In genomic region chr15:81189583-81190283, GRCh38 we compare ENCODE assay signal across 12 cellular contexts. TPM values are rescaled to one million over a fixed set of nuclear protein-coding genes. Genes with fewer than 3 reads are reported as not detected.
A peak's percentile ranks its signal among the peaks of the same experiment; 100 is the strongest.
DNase-seq lines count a peak whose midpoint lies in the region; ATAC-seq and TF ChIP-seq lines count a peak whose summit lies in the region.
"Had no signal": no experiment of that assay in that cellular context is flagged by ENCODE, and none has a peak within 500 bp of the region (broad histone marks: within the 10 kb centered on the region; RNA-seq: fewer than 3 reads in every experiment).

No MANE protein-coding gene starts in this region.

- H3K36me3 ChIP-seq in heart right ventricle, result peaks cover 0 to 7% (median 0%) of the 10 kb centered on the region in 9 donors
- H3K36me3 ChIP-seq in effector memory CD4-positive, alpha-beta T cell (ENCODE audit: control insufficient read depth, insufficient read depth, low read length), result no peaks in the 10 kb centered on the region

- H3K4me3 ChIP-seq in heart right ventricle, result no peak overlapping the region
- no peak overlapping the region for H3K4me3 ChIP-seq in skin epidermis
- H3K4me3 ChIP-seq in effector memory CD4-positive, alpha-beta T cell (ENCODE audit: insufficient read depth, low read depth, low read length, poor library complexity, severe bottlenecking), result no peak overlapping the region

- peak; percentile 44 for DNase-seq in CD1c-positive myeloid dendritic cell (ENCODE audit: extremely low spot score)
- peak; percentile 77 for DNase-seq in amniotic stem cell (lab: John Stamatoyannopoulos, UW)
- DNase-seq in heart right ventricle, result peak; percentile 45 to 61
- DNase-seq in effector memory CD4-positive, alpha-beta T cell, result no peak
- DNase-seq in activated effector memory CD4-positive, alpha-beta T cell treated with anti-CD3 and anti-CD28 coated beads, Interleukin-2, amount 50 U/mL, for 16 hours, result no peak
- no peak for DNase-seq in activated CD4-positive, alpha-beta T cell treated with anti-CD3 and anti-CD28 coated beads, Interleukin-2, amount 50 U/mL, for 1 hour
- DNase-seq: activated naive CD4-positive, alpha-beta T cell; CD4-positive, alpha-beta memory T cell had no signal

- H3K27ac ChIP-seq in heart right ventricle (peak overlapping the region; percentile 5 to 84 (median 64)), skin epidermis (peak overlapping the region in 17 of 21 experiments; percentile 6 to 78 (median 59))
- no peak overlapping the region for H3K27ac ChIP-seq in effector memory CD4-positive, alpha-beta T cell (ENCODE audit: insufficient read depth, low read length, poor library complexity, severe bottlenecking)

- peak; percentile 63 to 93 (median 85) for ATAC-seq in heart right ventricle
- no peak for ATAC-seq in GM21529 (IDR thresholded peaks at IDR 0.05; ENCODE audit: unreplicated experiment)
- ATAC-seq: WTC11 had no signal

- peaks cover 0 to 2% (median 0%) of the 10 kb centered on the region in 9 donors for H3K4me1 ChIP-seq in heart right ventricle
- H3K4me1 ChIP-seq in effector memory CD4-positive, alpha-beta T cell (ENCODE audit: control insufficient read depth, insufficient read depth, low read length, poor library complexity, severe bottlenecking), result no peaks in the 10 kb centered on the region

- TF ChIP-seq CTCF in heart right ventricle (IDR thresholded peaks at IDR 0.05), result no peak

- intact Hi-C loops in heart right ventricle (cut with DNase I), result loop anchor here in 2 of 10 donors (1.0 to 10.0 kb wide), 2 partner anchors 35 to 55 kb away; no protein-coding TSS in a partner anchor

- H3K27me3 ChIP-seq in heart right ventricle, result peaks cover 0 to 4% (median 0%) of the 10 kb centered on the region in 7 donors
- H3K27me3 ChIP-seq in effector memory CD4-positive, alpha-beta T cell (replicated peaks; ENCODE audit: control insufficient read depth, insufficient read depth, low read length, poor library complexity, severe bottlenecking), result no peaks in the 10 kb centered on the region

- 60 to 66% methylated on average over 11 of the region's 11 CpGs for WGBS in heart right ventricle, 2 donors

- no peaks in the 10 kb centered on the region for H3K9me3 ChIP-seq in heart right ventricle
- H3K9me3 ChIP-seq in effector memory CD4-positive, alpha-beta T cell (ENCODE audit: control insufficient read depth, low read length), result no peaks in the 10 kb centered on the region

RNA-seq across cellular contexts. Expression of gene IL16, which starts 6.9 kb away (rescaled TPM):
- total RNA-seq in heart right ventricle, result 10 to 100 TPM in 1 of 10 donors, 1 to 10 TPM in 9; 3.3 to 13.1 (median 4.1) TPM
- polyA plus RNA-seq in heart right ventricle, result 1 to 10 TPM; 4.3 to 4.9 TPM

RNA-seq across cellular contexts. Expression of gene CFAP161, which starts 55.7 kb away (rescaled TPM):
- 1 to 10 TPM in 3 of 10 donors, under 1 TPM in 7; 0.28 to 1.2 (median 0.83) TPM for total RNA-seq in heart right ventricle
- polyA plus RNA-seq in heart right ventricle, result under 1 TPM; 0.32 to 0.95 TPM
- total RNA-seq: CD4-positive, alpha-beta memory T cell; OCI-LY7; WTC11 had no signal
- polyA plus RNA-seq: CD4-positive, alpha-beta memory T cell had no signal

Comparison
In these comparisons a context has a peak if more than half of its experiments do, and no peak if none do; other contexts are left out.
1. DNase-seq: peak in CD1c-positive myeloid dendritic cell (single experiment), amniotic stem cell (single experiment) and heart right ventricle (2 of 2); none in effector memory CD4-positive, alpha-beta T cell (0 of 3), activated effector memory CD4-positive, alpha-beta T cell treated with anti-CD3 and anti-CD28 coated beads, Interleukin-2, amount 50 U/mL, for 16 hours (single experiment) and activated CD4-positive, alpha-beta T cell treated with anti-CD3 and anti-CD28 coated beads, Interleukin-2, amount 50 U/mL, for 1 hour (single experiment).